In the genomic region with DNA sequence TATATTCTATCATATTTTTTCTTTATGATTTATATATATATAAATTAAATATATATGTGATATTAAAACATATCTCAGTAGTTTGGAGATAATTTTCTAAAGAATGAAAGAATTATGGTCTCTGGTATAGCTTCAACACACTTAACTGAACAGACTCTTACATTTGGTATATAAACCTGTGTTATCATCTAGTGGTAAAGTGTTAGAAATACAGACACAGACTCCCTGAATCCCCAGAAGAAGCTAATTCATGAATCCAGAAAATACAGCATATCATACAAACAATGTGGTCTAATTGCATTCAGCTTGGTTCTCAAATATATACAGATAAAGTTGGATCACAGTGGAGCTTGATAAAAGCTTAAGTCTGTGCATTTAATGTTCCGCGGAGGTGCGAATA, we compare ENCODE assay signal across 28 cellular contexts.
A peak's percentile ranks its signal among the peaks of the same experiment; 100 is the strongest.
DNase-seq lines count a peak whose midpoint lies in the region; ATAC-seq and TF ChIP-seq lines count a peak whose summit lies in the region.
"Had no signal": no experiment of that assay in that cellular context is flagged by ENCODE, and none has a peak within 500 bp of the region (broad histone marks: within the 10 kb centered on the region; RNA-seq: fewer than 3 reads in every experiment).

No MANE protein-coding gene starts in this region.

- H3K4me3 ChIP-seq in ACC112 (ENCODE audit: low read depth, low read length) (no peak overlapping the region), OCI-LY3 (ENCODE audit: low read length) (no peak overlapping the region), mammary epithelial cell (replicated peaks in 1 of 3; ENCODE audit: insufficient read depth in 1 of 3, low read depth in 2 of 3, low read length in 3 of 3) (no peak overlapping the region)
- H3K4me3 ChIP-seq: A549, HAP-1, suprapubic skin, upper lobe of left lung had no signal

- peaks cover 26% of the 10 kb centered on the region for H3K9me3 Mint-ChIP-seq in stimulated activated effector memory CD8-positive, alpha-beta T cell treated with anti-CD3 and anti-CD28 coated beads, Interleukin-12 subunit alpha, Interleukin-12 subunit beta, amount 100 ng/mL, for 72 hours
- H3K9me3 Mint-ChIP-seq: nephron progenitor cell had no signal

- DNase-seq in mammary epithelial cell (no peak), foreskin keratinocyte (no peak), left lobe of liver (ENCODE audit: low spot score) (no peak)
- DNase-seq in stimulated activated effector memory CD8-positive, alpha-beta T cell treated with anti-CD3 and anti-CD28 coated beads, Interleukin-12 subunit alpha, Interleukin-12 subunit beta, amount 100 ng/mL, for 72 hours (ENCODE audit: low spot score in 2 of 2): no peak
- DNase-seq: activated CD4-positive, alpha-beta T cell treated with anti-CD3 and anti-CD28 coated beads for 48 hours; activated naive CD4-positive, alpha-beta T cell treated with anti-CD3 and anti-CD28 coated beads, Interleukin-2, amount 50 U/mL, for 16 hours; activated T-cell treated with anti-CD3 and anti-CD28 coated beads for 4 hours; amygdala; CD8-positive, alpha-beta T cell; hippocampal formation; Kasumi-1; left cardiac atrium; MV-4-11; NCI-H146; NCI-H446 treated with DMSO at 0.1 percent for 48 hours; nephron progenitor cell; stimulated activated naive CD4-positive, alpha-beta T cell; T-cell; upper lobe of left lung had no signal

- H3K9ac ChIP-seq in OCI-LY3 (ENCODE audit: low read length) (no peak overlapping the region), mammary epithelial cell (ENCODE audit: insufficient read depth, low read length) (no peak overlapping the region)

- no peaks in the 10 kb centered on the region for H3K27me3 ChIP-seq in ACC112 (ENCODE audit: insufficient read depth, low read length)
- H3K27me3 ChIP-seq in OCI-LY3 (ENCODE audit: low read depth, low read length): no peaks in the 10 kb centered on the region
- H3K27me3 ChIP-seq in mammary epithelial cell (ENCODE audit: insufficient read depth, low read length): no peaks in the 10 kb centered on the region
- no peaks in the 10 kb centered on the region for H3K27me3 ChIP-seq in foreskin keratinocyte
- H3K27me3 ChIP-seq: suprapubic skin, upper lobe of left lung had no signal

- intact Hi-C loops in mammary epithelial cell (cut with micrococcal nuclease): loop anchor here (2.0 to 10.0 kb wide), 3 partner anchors 235 to 505 kb away; no protein-coding TSS in a partner anchor

- no peak overlapping the region for H3K27ac Mint-ChIP-seq in stimulated activated effector memory CD8-positive, alpha-beta T cell treated with anti-CD3 and anti-CD28 coated beads, Interleukin-12 subunit alpha, Interleukin-12 subunit beta, amount 100 ng/mL, for 72 hours
- H3K27ac Mint-ChIP-seq: activated T-helper 2 cell treated with anti-CD3 and anti-CD28 coated beads, Interferon-gamma antibody, Interleukin-2, Interleukin-4, amounts not matched to agents 10 μg/mL and 5 μg/mL and 100 μg/mL, durations not matched to agents 14 hours and 24 hours and 36 hours; CD8-positive, alpha-beta T cell; nephron progenitor cell; T-cell had no signal

- WGBS in mammary epithelial cell (ENCODE audit: low coverage, missing lambda C conversion rate): 100% methylated on average over 3 of the region's 3 CpGs

- H3K4me2 ChIP-seq in OCI-LY3 (ENCODE audit: low read length) (no peak overlapping the region), mammary epithelial cell (ENCODE audit: insufficient read depth, low read depth, low read length) (peak overlapping the region; percentile 71)
- H3K4me2 ChIP-seq: A549 had no signal

- H3K4me1 Mint-ChIP-seq in stimulated activated effector memory CD8-positive, alpha-beta T cell treated with anti-CD3 and anti-CD28 coated beads, Interleukin-12 subunit alpha, Interleukin-12 subunit beta, amount 100 ng/mL, for 72 hours: no peaks in the 10 kb centered on the region
- H3K4me1 Mint-ChIP-seq: nephron progenitor cell, T-cell had no signal

- H3K36me3 ChIP-seq in ACC112 (ENCODE audit: insufficient read depth, low read length) (no peaks in the 10 kb centered on the region), OCI-LY3 (replicated peaks; ENCODE audit: low read depth, low read length) (no peaks in the 10 kb centered on the region), mammary epithelial cell (ENCODE audit: insufficient read depth, low read length) (no peaks in the 10 kb centered on the region)
- H3K36me3 ChIP-seq: HAP-1, suprapubic skin, upper lobe of left lung had no signal

- TF ChIP-seq CTCF in OCI-LY3 (IDR thresholded peaks at IDR 0.05; ENCODE audit: low read depth, low read length): peak; percentile 11; the same call in 1 of the 2 replicates
- TF ChIP-seq CTCF in mammary epithelial cell (conservative IDR thresholded peaks at IDR 0.05 in 1 of 2, IDR thresholded peaks at IDR 0.05 in 1 of 2; ENCODE audit: extremely low read depth in 1 of 2, insufficient read depth in 1 of 2, low read depth in 1 of 2, low read length in 2 of 2): peak in 1 of 2 donors; percentile 22
- peak; percentile 30 for TF ChIP-seq CTCF in foreskin keratinocyte (conservative IDR thresholded peaks at IDR 0.05)

- dilution Hi-C loops in mammary epithelial cell (cut with HindIII; ENCODE audit: low sequenced_read_pairs): no loop called here

- no peaks in the 10 kb centered on the region for H4K20me1 ChIP-seq in OCI-LY3 (ENCODE audit: insufficient read depth, low read length)
- H4K20me1 ChIP-seq in mammary epithelial cell (ENCODE audit: insufficient read depth, low read length): no peaks in the 10 kb centered on the region

- CTCF ChIA-PET in mammary epithelial cell (lab: Charles Lee; ENCODE audit: low non-redundant PET): no interaction called here

- no peak overlapping the region for H3K4me3 Mint-ChIP-seq in stimulated activated effector memory CD8-positive, alpha-beta T cell treated with anti-CD3 and anti-CD28 coated beads, Interleukin-12 subunit alpha, Interleukin-12 subunit beta, amount 100 ng/mL, for 72 hours
- H3K4me3 Mint-ChIP-seq: CD8-positive, alpha-beta T cell; nephron progenitor cell; T-cell had no signal

- H3K9me3 ChIP-seq in OCI-LY3 (ENCODE audit: insufficient read depth, low read length) (no peaks in the 10 kb centered on the region), mammary epithelial cell (replicated peaks; ENCODE audit: insufficient read depth, low read length) (no peaks in the 10 kb centered on the region)
- H3K9me3 ChIP-seq: A549, HAP-1, suprapubic skin had no signal

- in situ Hi-C loops in mammary epithelial cell (cut with MboI; ENCODE audit: low sequenced_read_pairs in 2 of 2): no loop called here

- peak overlapping the region; percentile 79 for H3K27ac ChIP-seq in ACC112 (ENCODE audit: low read depth, low read length)
- no peak overlapping the region for H3K27ac ChIP-seq in OCI-LY3 (ENCODE audit: low read length)
- H3K27ac ChIP-seq in mammary epithelial cell (ENCODE audit: insufficient read depth, low read depth, low read length): peak overlapping the region; percentile 75
- no peak overlapping the region for H3K27ac ChIP-seq in foreskin keratinocyte
- H3K27ac ChIP-seq: A549, RWPE1, suprapubic skin, upper lobe of left lung had no signal

- BruUV-seq in mammary epithelial cell (replicated peaks; lab: Mats Ljungman, UMichigan): no TSS peak

- H3K79me2 ChIP-seq in ACC112 (ENCODE audit: control insufficient read depth, insufficient read depth, low read length, unreplicated experiment) (no peaks in the 10 kb centered on the region), OCI-LY3 (ENCODE audit: low read length) (no peaks in the 10 kb centered on the region), mammary epithelial cell (ENCODE audit: insufficient read depth, low read length) (no peaks in the 10 kb centered on the region)

- H3K4me1 ChIP-seq in ACC112 (ENCODE audit: control insufficient read depth, insufficient read depth, low read length, unreplicated experiment): peaks cover 48% of the 10 kb centered on the region
- H3K4me1 ChIP-seq in OCI-LY3 (ENCODE audit: low read length): peaks cover 4% of the 10 kb centered on the region; the same call in 1 of the 2 replicates
- H3K4me1 ChIP-seq in mammary epithelial cell (ENCODE audit: insufficient read depth, low read length): peaks cover 30% of the 10 kb centered on the region
- peaks cover 21% of the 10 kb centered on the region for H3K4me1 ChIP-seq in foreskin keratinocyte
- H3K4me1 ChIP-seq: A549, HAP-1, suprapubic skin, upper lobe of left lung had no signal

- no peak for ATAC-seq in foreskin keratinocyte
- no peak for ATAC-seq in stimulated activated effector memory CD8-positive, alpha-beta T cell treated with anti-CD3 and anti-CD28 coated beads, Interleukin-12 subunit alpha, Interleukin-12 subunit beta, amount 100 ng/mL, for 72 hours
- no peak for ATAC-seq in left lobe of liver
- no peak for ATAC-seq in GM21717 (IDR thresholded peaks at IDR 0.05; ENCODE audit: unreplicated experiment)
- no peak for ATAC-seq in GM21786 (IDR thresholded peaks at IDR 0.05; ENCODE audit: unreplicated experiment)
- ATAC-seq: A549; CD8-positive, alpha-beta T cell; left cardiac atrium; T-cell had no signal

- no peaks in the 10 kb centered on the region for H3K36me3 Mint-ChIP-seq in stimulated activated effector memory CD8-positive, alpha-beta T cell treated with anti-CD3 and anti-CD28 coated beads, Interleukin-12 subunit alpha, Interleukin-12 subunit beta, amount 100 ng/mL, for 72 hours
- H3K36me3 Mint-ChIP-seq: CD8-positive, alpha-beta T cell; T-cell had no signal

- H2AFZ ChIP-seq in ACC112 (ENCODE audit: low read length, unreplicated experiment) (no peak overlapping the region), OCI-LY3 (ENCODE audit: low read depth, low read length) (no peak overlapping the region), mammary epithelial cell (ENCODE audit: low read depth, low read length) (no peak overlapping the region)

Comparison
In these comparisons a context has a peak if more than half of its experiments do, and no peak if none do; other contexts are left out.
1. H3K27ac ChIP-seq: peak in ACC112 (single experiment) and mammary epithelial cell (single experiment); none in OCI-LY3 (single experiment) and foreskin keratinocyte (single experiment).